ENCODE assay signal across 25 cellular contexts in the genomic region with DNA sequence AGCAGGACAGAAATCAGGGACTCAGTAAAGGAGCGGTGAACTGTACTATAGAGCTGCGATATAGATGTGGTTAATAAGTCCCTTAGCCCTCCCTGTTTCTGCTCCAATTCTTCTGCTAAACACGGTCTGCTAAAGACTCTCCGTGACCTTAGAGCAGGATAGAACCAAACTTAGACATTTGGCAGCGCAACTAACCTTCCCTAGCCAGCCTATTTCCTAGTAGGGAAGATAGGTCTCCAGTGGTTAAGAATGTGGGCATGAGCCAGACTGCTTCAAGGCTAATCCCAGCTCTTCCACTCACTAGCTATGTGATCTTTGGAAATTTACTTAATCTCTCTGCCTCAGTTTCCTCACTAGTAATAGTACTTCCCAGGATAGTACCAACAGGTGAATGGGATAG. TPM values are rescaled to one million over a fixed set of nuclear protein-coding genes. Genes with fewer than 3 reads are reported as not detected.
DNase-seq lines count a peak whose midpoint lies in the region; ATAC-seq and TF ChIP-seq lines count a peak whose summit lies in the region.
"Had no signal": no experiment of that assay in that cellular context is flagged by ENCODE, and none has a peak within 500 bp of the region (broad histone marks: within the 10 kb centered on the region; RNA-seq: fewer than 3 reads in every experiment).

No MANE protein-coding gene starts in this region.

- no peak for TF ChIP-seq CTCF in RWPE1 (conservative IDR thresholded peaks at IDR 0.05; ENCODE audit: low read depth)

- in situ Hi-C loops in ACHN (cut with HindIII; ENCODE audit: low pct_ligation_motif_present, low pct_unique_long_range_greater_than_20kb, low sequenced_read_pairs), result no loop called here

- H3K4me1 ChIP-seq in mucosa of rectum (ENCODE audit: control insufficient read depth in 2 of 2, insufficient read depth in 2 of 2, low read length in 2 of 2), result peaks cover 5 to 19% of the 10 kb centered on the region in 2 donors
- H3K4me1 ChIP-seq: BLaER1 had no signal

- no peak overlapping the region for H3K9ac ChIP-seq in mucosa of rectum (ENCODE audit: low read depth in 1 of 2, low read length in 2 of 2)
- H3K9ac ChIP-seq: BLaER1, GM23248 had no signal

- no peak overlapping the region for H3K27ac Mint-ChIP-seq in activated CD4-positive, alpha-beta memory T cell treated with anti-CD3 and anti-CD28 coated beads, Interleukin-2, amount 10 ng/mL, durations not matched to agents 7 days and 5 days
- H3K27ac Mint-ChIP-seq: activated naive CD8-positive, alpha-beta T cell treated with anti-CD3 and anti-CD28 coated beads, Interleukin-2, amount 50 U/mL, for 24 hours; endodermal cell; memory B cell; naive thymus-derived CD8-positive, alpha-beta T cell had no signal

- H3K36me3 Mint-ChIP-seq in activated CD4-positive, alpha-beta memory T cell treated with anti-CD3 and anti-CD28 coated beads, Interleukin-2, amount 10 ng/mL, durations not matched to agents 7 days and 5 days (ENCODE audit: low read depth), result no peaks in the 10 kb centered on the region
- H3K36me3 Mint-ChIP-seq: memory B cell; naive thymus-derived CD8-positive, alpha-beta T cell had no signal

- H3K4me1 Mint-ChIP-seq in activated CD4-positive, alpha-beta memory T cell treated with anti-CD3 and anti-CD28 coated beads, Interleukin-2, amount 10 ng/mL, durations not matched to agents 7 days and 5 days, result no peaks in the 10 kb centered on the region
- H3K4me1 Mint-ChIP-seq: memory B cell; naive thymus-derived CD8-positive, alpha-beta T cell had no signal

- ATAC-seq in Right ventricle myocardium superior (ENCODE audit: poor library complexity) (peak; percentile 86), HG03139 (IDR thresholded peaks at IDR 0.05; ENCODE audit: unreplicated experiment) (no peak)
- ATAC-seq: activated CD4-positive, CD25-positive, alpha-beta regulatory T cell treated with anti-CD3 and anti-CD28 coated beads, Interleukin-2, amount 50 U/mL, for 24 hours; activated naive CD8-positive, alpha-beta T cell treated with anti-CD3 and anti-CD28 coated beads, Interleukin-2, amount 50 U/mL, for 24 hours; naive thymus-derived CD8-positive, alpha-beta T cell; stimulated activated naive CD8-positive, alpha-beta T cell treated with anti-CD3 and anti-CD28 coated beads, Interleukin-15, Interleukin-2, amounts not matched to agents 100 U/mL and 50 U/mL, for 24 hours had no signal

- intact Hi-C loops in Right ventricle myocardium superior (cut with DNase I), result loop anchor here (5.0 kb wide), 1 partner anchor 33 kb away; no protein-coding TSS in a partner anchor

- H3K27ac ChIP-seq in angular gyrus (ENCODE audit: low read depth, low read length) (peak overlapping the region; percentile 90), mucosa of rectum (ENCODE audit: low read depth in 2 of 2, low read length in 2 of 2) (peak overlapping the region; percentile 39 to 56), substantia nigra (ENCODE audit: low read depth, low read length, poor library complexity, severe bottlenecking) (peak overlapping the region; percentile 96), RWPE1 (no peak overlapping the region)
- H3K27ac ChIP-seq: BLaER1, brain microvascular endothelial cell, colonic mucosa had no signal

- H3K4me3 ChIP-seq in mucosa of rectum (ENCODE audit: low read length in 2 of 2), result no peak overlapping the region
- H3K4me3 ChIP-seq: BLaER1, colonic mucosa, GM23248 had no signal

- no peaks in the 10 kb centered on the region for H3K9me3 Mint-ChIP-seq in activated CD4-positive, alpha-beta memory T cell treated with anti-CD3 and anti-CD28 coated beads, Interleukin-2, amount 10 ng/mL, durations not matched to agents 7 days and 5 days
- H3K9me3 Mint-ChIP-seq: activated naive CD8-positive, alpha-beta T cell treated with anti-CD3 and anti-CD28 coated beads, Interleukin-2, amount 50 U/mL, for 24 hours; endodermal cell; memory B cell; naive thymus-derived CD8-positive, alpha-beta T cell had no signal

- POLR2A ChIA-PET in RWPE1 (lab: Yijun Ruan, JAX; ENCODE audit: low non-redundant PET), result no interaction called here
- POLR2A ChIA-PET in activated CD4-positive, alpha-beta memory T cell treated with anti-CD3 and anti-CD28 coated beads, Interleukin-2, amount 10 ng/mL, durations not matched to agents 7 days and 5 days (lab: Charles Lee), result no interaction called here

- H3K36me3 ChIP-seq in mucosa of rectum (ENCODE audit: control insufficient read depth in 2 of 2, insufficient read depth in 2 of 2, low read length in 2 of 2), result no peaks in the 10 kb centered on the region
- H3K36me3 ChIP-seq: BLaER1, brain microvascular endothelial cell, colonic mucosa had no signal

- no peak overlapping the region for H3K4me3 Mint-ChIP-seq in activated CD4-positive, alpha-beta memory T cell treated with anti-CD3 and anti-CD28 coated beads, Interleukin-2, amount 10 ng/mL, durations not matched to agents 7 days and 5 days
- H3K4me3 Mint-ChIP-seq: activated naive CD8-positive, alpha-beta T cell treated with anti-CD3 and anti-CD28 coated beads, Interleukin-2, amount 50 U/mL, for 24 hours; endodermal cell; memory B cell; naive thymus-derived CD8-positive, alpha-beta T cell had no signal

- no peaks in the 10 kb centered on the region for H3K27me3 ChIP-seq in mucosa of rectum (ENCODE audit: control insufficient read depth in 2 of 2, insufficient read depth in 2 of 2, low read length in 2 of 2)
- H3K27me3 ChIP-seq: BLaER1, brain microvascular endothelial cell, colonic mucosa had no signal

- H3K27me3 Mint-ChIP-seq in activated CD4-positive, alpha-beta memory T cell treated with anti-CD3 and anti-CD28 coated beads, Interleukin-2, amount 10 ng/mL, durations not matched to agents 7 days and 5 days, result peaks cover 2% of the 10 kb centered on the region
- H3K27me3 Mint-ChIP-seq: activated naive CD8-positive, alpha-beta T cell treated with anti-CD3 and anti-CD28 coated beads, Interleukin-2, amount 50 U/mL, for 24 hours had no signal

- CTCF ChIA-PET in RWPE1 (lab: Yijun Ruan, JAX), result no interaction called here
- CTCF ChIA-PET in activated CD4-positive, alpha-beta memory T cell treated with anti-CD3 and anti-CD28 coated beads, Interleukin-2, amount 10 ng/mL, durations not matched to agents 7 days and 5 days (lab: Charles Lee), result no interaction called here

- DNase-seq in Right ventricle myocardium superior, result no peak
- DNase-seq in substantia nigra (lab: John Stamatoyannopoulos, UW), result no peak
- no peak for DNase-seq in RWPE1 (ENCODE audit: low spot score)
- no peak for DNase-seq in activated CD4-positive, alpha-beta memory T cell treated with anti-CD3 and anti-CD28 coated beads, Interleukin-2, amount 10 ng/mL, durations not matched to agents 7 days and 5 days
- DNase-seq in ACHN, result no peak
- DNase-seq: activated effector memory CD4-positive, alpha-beta T cell treated with anti-CD3 and anti-CD28 coated beads, Interleukin-2, amount 50 U/mL, for 16 hours; activated naive CD8-positive, alpha-beta T cell treated with anti-CD3 and anti-CD28 coated beads, Interleukin-2, amount 50 U/mL, for 24 hours; brain microvascular endothelial cell; colonic mucosa; DMS79; endodermal cell; GF-D8; GM23248; Karpas-422; naive thymus-derived CD8-positive, alpha-beta T cell; NCI-H510A treated with DMSO at 0.1 percent for 48 hours; retina; stimulated activated naive CD8-positive, alpha-beta T cell treated with anti-CD3 and anti-CD28 coated beads, Interleukin-15, Interleukin-2, amounts not matched to agents 100 U/mL and 50 U/mL, for 24 hours had no signal

- no peaks in the 10 kb centered on the region for H3K9me3 ChIP-seq in mucosa of rectum (ENCODE audit: control insufficient read depth in 2 of 2, low read length in 2 of 2)
- H3K9me3 ChIP-seq: BLaER1, colonic mucosa had no signal

RNA-seq across cellular contexts. Expression of a gene that starts 44.6 kb away (rescaled TPM):
- 56.2 TPM for total RNA-seq in Right ventricle myocardium superior
- total RNA-seq in activated CD4-positive, alpha-beta memory T cell treated with anti-CD3 and anti-CD28 coated beads, Interleukin-2, amount 10 ng/mL, durations not matched to agents 7 days and 5 days, result under 1 TPM in 1 of 2 experiments, not detected in 1; 0.43 TPM
- total RNA-seq: naive thymus-derived CD8-positive, alpha-beta T cell; T-helper 1 cell treated with Interleukin-12 subunit alpha and Interleukin-12 subunit beta and Interleukin-4 antibody, amounts not matched to agents 30 ng/mL and 1 ng/mL, for 36 hours had no signal

Comparison
In these comparisons a context has a peak if more than half of its experiments do, and no peak if none do; other contexts are left out.
1. RNA of a gene that starts 44.6 kb away (total RNA-seq): 56.2 TPM in Right ventricle myocardium superior (single experiment); 0.43 TPM in activated CD4-positive, alpha-beta memory T cell treated with anti-CD3 and anti-CD28 coated beads, Interleukin-2, amount 10 ng/mL, durations not matched to agents 7 days and 5 days; every median in the first group is over 10 times any median in the second.